Comparison of ENCODE assay signal across 18 cellular contexts in the genomic region with DNA sequence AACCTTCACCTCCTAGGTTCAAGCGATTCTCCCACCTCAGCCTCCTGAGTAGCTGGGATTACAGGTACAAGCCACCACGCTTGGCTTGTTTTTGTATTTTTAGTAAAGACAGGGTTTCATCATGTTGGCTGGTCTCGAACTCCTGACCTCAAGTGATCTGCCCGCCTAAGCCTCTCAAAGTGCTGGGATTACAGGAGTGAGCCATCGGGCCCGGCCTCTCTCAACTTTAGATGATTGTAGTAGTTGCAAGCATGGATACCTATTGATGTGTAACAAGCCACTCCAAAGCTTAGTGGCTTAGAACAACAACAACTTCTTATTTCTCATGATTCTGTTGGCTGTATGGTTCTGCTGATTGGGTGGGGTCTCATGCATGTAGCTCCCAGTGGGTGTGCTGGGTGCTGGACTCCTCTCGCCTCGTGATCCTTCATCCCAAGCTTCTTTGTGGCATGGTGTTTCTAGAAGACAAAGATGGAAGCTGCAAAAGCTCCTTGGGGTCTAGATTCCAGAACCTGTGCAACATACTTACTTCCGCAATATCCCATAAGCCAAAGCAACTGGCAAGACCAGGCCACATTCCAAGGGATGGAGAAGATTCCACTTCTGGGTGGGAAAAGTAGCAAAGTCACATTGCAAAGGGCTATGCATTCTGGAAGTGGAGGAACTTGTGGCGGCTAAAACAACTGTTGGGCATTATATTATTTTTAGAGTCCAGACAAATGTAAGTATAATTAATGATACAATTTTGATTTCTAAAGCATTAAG. TPM values are rescaled to one million over a fixed set of nuclear protein-coding genes. Genes with fewer than 3 reads are reported as not detected.
"Had no signal": no experiment of that assay in that cellular context is flagged by ENCODE, and none has a peak within 500 bp of the region (broad histone marks: within the 10 kb centered on the region; RNA-seq: fewer than 3 reads in every experiment).

No MANE protein-coding gene starts in this region.

- H3K4me1 ChIP-seq: heart left ventricle, pancreas had no signal

- H3K4me3 Mint-ChIP-seq: naive thymus-derived CD8-positive, alpha-beta T cell; neural progenitor cell had no signal

- H3K27ac Mint-ChIP-seq: naive thymus-derived CD8-positive, alpha-beta T cell; neural progenitor cell; progenitor cell of endocrine pancreas had no signal

- H3K9me3 ChIP-seq: heart left ventricle, pancreas, suprapubic skin, tibial nerve had no signal

- H3K4me1 Mint-ChIP-seq: naive thymus-derived CD8-positive, alpha-beta T cell had no signal

- H3K36me3 ChIP-seq: heart left ventricle, neural progenitor cell, pancreas, suprapubic skin, tibial nerve had no signal

- H3K27ac ChIP-seq: heart left ventricle, neural progenitor cell, pancreas, suprapubic skin had no signal

- H2AFZ ChIP-seq: neural progenitor cell had no signal

- H3K36me3 Mint-ChIP-seq: naive thymus-derived CD8-positive, alpha-beta T cell had no signal

- ATAC-seq: heart left ventricle; left lobe of liver; naive thymus-derived CD8-positive, alpha-beta T cell; pancreas; right cardiac atrium; stimulated activated naive CD8-positive, alpha-beta T cell treated with anti-CD3 and anti-CD28 coated beads, Interleukin-15, Interleukin-2, amounts not matched to agents 100 U/mL and 50 U/mL, for 24 hours had no signal

- H3K4me2 ChIP-seq: smooth muscle cell had no signal

- H3K4me3 ChIP-seq: heart left ventricle, neural progenitor cell, pancreas, smooth muscle cell, suprapubic skin, tibial nerve had no signal

- H3K27me3 ChIP-seq: heart left ventricle, neural progenitor cell, suprapubic skin, tibial nerve had no signal

- H3K27me3 Mint-ChIP-seq: progenitor cell of endocrine pancreas had no signal

- H3K9me3 Mint-ChIP-seq: naive thymus-derived CD8-positive, alpha-beta T cell had no signal

- H3K9ac ChIP-seq: neural progenitor cell had no signal

- DNase-seq: cerebellar nuclear complex; dermis blood vessel endothelial cell; hippocampal formation; mammary epithelial cell; naive thymus-derived CD8-positive, alpha-beta T cell; nucleus accumbens; pancreas; right cardiac atrium; stimulated activated CD4-positive, alpha-beta T cell treated with anti-CD3 and anti-CD28 coated beads, Interleukin-2, amount 100 ng/mL, for 48 hours; stimulated activated naive CD8-positive, alpha-beta T cell treated with anti-CD3 and anti-CD28 coated beads, Interleukin-15, Interleukin-2, amounts not matched to agents 100 U/mL and 50 U/mL, for 24 hours had no signal

RNA-seq across cellular contexts. Expression of gene SKIDA1, which starts 37.9 kb away (rescaled TPM):
- total RNA-seq: mononuclear cell had no signal
- polyA plus RNA-seq: naive thymus-derived CD8-positive, alpha-beta T cell had no signal
